Comparison of ENCODE assay signal across 8 cellular contexts in the genomic region with DNA sequence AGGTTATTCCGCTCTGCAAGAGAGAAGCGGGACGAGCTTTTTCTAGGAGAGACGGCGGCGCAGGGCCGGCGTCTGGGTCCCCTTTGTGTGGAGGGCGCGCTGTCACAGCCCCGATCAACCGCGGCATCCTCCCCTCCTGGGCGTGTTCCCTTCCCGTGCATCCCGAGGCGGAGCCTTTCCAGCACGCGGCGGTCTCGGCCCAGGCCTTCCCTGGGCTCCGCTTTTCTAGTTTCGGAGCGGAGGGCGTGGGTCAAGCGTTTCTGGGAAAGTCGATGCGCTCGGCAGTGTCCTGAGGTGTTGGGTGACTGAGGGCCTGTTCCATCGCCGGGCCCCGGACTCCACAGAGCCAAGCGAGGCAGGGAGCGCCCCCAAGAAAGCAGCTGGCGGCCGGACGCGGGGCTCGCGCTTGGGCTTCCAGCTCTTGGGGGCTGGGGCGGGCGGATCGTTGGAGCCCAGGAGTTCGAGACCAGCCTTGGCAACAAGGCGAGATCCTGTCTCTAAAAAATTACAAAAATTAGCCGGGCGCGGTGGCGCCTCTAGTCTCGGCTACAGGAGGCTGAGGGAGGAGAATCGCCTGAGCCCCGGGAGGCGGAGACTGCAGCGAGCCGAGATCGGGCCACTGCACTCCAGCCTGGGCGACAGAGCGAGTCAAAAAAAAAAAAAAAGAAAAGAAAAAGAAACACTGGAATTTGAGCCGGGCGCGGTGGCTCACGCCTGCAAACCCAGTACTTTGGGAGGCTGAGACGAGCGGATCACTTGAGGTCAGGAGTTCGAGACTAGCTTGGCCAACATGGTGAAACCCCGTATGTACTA. TPM values are rescaled to one million over a fixed set of nuclear protein-coding genes. Genes with fewer than 3 reads are reported as not detected.
DNase-seq lines count a peak whose midpoint lies in the region; ATAC-seq, FAIRE-seq and TF ChIP-seq lines count a peak whose summit lies in the region.

No MANE protein-coding gene starts in this region.

- H3K4me3 ChIP-seq in WI38 (ENCODE audit: low read depth, low read length) = peak overlapping the region; percentile 74
- H3K4me3 ChIP-seq in fibroblast of pulmonary artery (replicated peaks; ENCODE audit: low read depth, low read length) = peak overlapping the region; percentile 60
- peak overlapping the region in 3 of 4 donors; percentile 55 to 86 (median 83) for H3K4me3 ChIP-seq in pancreas

- ATAC-seq in Right ventricle myocardium inferior = peak; percentile 19
- ATAC-seq in pancreas = peak; percentile 4 to 47 (median 27)
- no peak for ATAC-seq in HG03175 (IDR thresholded peaks at IDR 0.05; ENCODE audit: unreplicated experiment)
- ATAC-seq in HG02642 (IDR thresholded peaks at IDR 0.05; ENCODE audit: poor library complexity, unreplicated experiment) = no peak

- no peaks in the 10 kb centered on the region for H3K27me3 ChIP-seq in pancreas

- H3K36me3 ChIP-seq in pancreas = peaks cover 0 to 4% (median 0%) of the 10 kb centered on the region in 3 donors

- no peak for FAIRE-seq in pancreas (lab: Jason Lieb, UNC)

- peaks cover 7 to 24% (median 11%) of the 10 kb centered on the region in 3 donors for H3K4me1 ChIP-seq in pancreas

- WGBS in pancreas, 2 donors = 4% methylated on average over 65 to 66 of the region's 66 CpGs

- intact Hi-C loops in Right ventricle myocardium inferior (cut with DNase I) = loop anchor here (2.0 to 5.0 kb wide), 5 partner anchors 64 to 216 kb away; a partner anchor contains a TSS
- intact Hi-C loops in cardiac septum (cut with DNase I) = loop anchor here (5.0 to 10.0 kb wide), 2 partner anchors 74 to 116 kb away; a partner anchor contains a TSS
- intact Hi-C loops in pancreas (cut with DNase I) = no loop called here

- peak overlapping the region; percentile 53 to 80 (median 72) for H3K27ac ChIP-seq in pancreas

- DNase-seq in Right ventricle myocardium inferior (ENCODE audit: missing footprints) (no peak), cardiac septum (ENCODE audit: low spot score) (no peak), fibroblast of pulmonary artery (ENCODE audit: low read depth) (no peak), pancreas (peak in 2 of 6 donors; percentile 21 to 31), hepatic stellate cell (ENCODE audit: low spot score) (no peak)

- TF ChIP-seq CTCF in WI38 (IDR thresholded peaks at IDR 0.05; ENCODE audit: low read depth, low read length) (no peak), fibroblast of pulmonary artery (IDR thresholded peaks at IDR 0.05; ENCODE audit: low read length, missing control alignments) (no peak), pancreas (IDR thresholded peaks at IDR 0.05) (no peak)

- no peaks in the 10 kb centered on the region for H3K9me3 ChIP-seq in pancreas

RNA-seq across cellular contexts. Expression of a gene that starts 0.8 kb away (rescaled TPM):
- total RNA-seq in Right ventricle myocardium inferior = 7.2 TPM
- 10.5 TPM for total RNA-seq in cardiac septum
- 10 to 100 TPM in 5 of 6 donors, 1 to 10 TPM in 1; 7.8 to 20.7 (median 10.4) TPM for total RNA-seq in pancreas
- 10 to 100 TPM; 18.3 to 24.3 TPM for polyA plus RNA-seq in pancreas

RNA-seq across cellular contexts. Expression of a gene that starts 1.1 kb away (rescaled TPM):
- total RNA-seq in Right ventricle myocardium inferior (9.8 TPM), cardiac septum (12.4 TPM), pancreas (10 to 100 TPM in 1 of 6 donors, 1 to 10 TPM in 5; 4.6 to 13.8 (median 6.7) TPM)
- polyA plus RNA-seq in pancreas = 10 to 100 TPM in 1 of 2 donors, 1 to 10 TPM in 1; 9.0 to 16.2 TPM

Comparison
In these comparisons a context has a peak if more than half of its experiments do, and no peak if none do; other contexts are left out.
1. ATAC-seq: peak in Right ventricle myocardium inferior (single experiment) and pancreas (4 of 4); none in HG03175 (single experiment) and HG02642 (single experiment).
2. intact Hi-C loops: an anchor here in Right ventricle myocardium inferior (2.0 to 5.0 kb wide) and cardiac septum (5.0 to 10.0 kb wide); none called in pancreas.
3. Peak in every context shown above with its lines, with median percentiles within 50 percentile points of each other: H3K4me3 ChIP-seq.